Comparison of ENCODE assay signal across 14 cellular contexts in genomic region chr18:63427566-63427965, GRCh38. TPM values are rescaled to one million over a fixed set of nuclear protein-coding genes. Genes with fewer than 3 reads are reported as not detected.
DNase-seq lines count a peak whose midpoint lies in the region; ATAC-seq and TF ChIP-seq lines count a peak whose summit lies in the region.
"Had no signal": no experiment of that assay in that cellular context is flagged by ENCODE, and none has a peak within 500 bp of the region (broad histone marks: within the 10 kb centered on the region; RNA-seq: fewer than 3 reads in every experiment).

No MANE protein-coding gene starts in this region.

- intact Hi-C loops in esophagus squamous epithelium (cut with DNase I) = no loop called here

- H3K9me3 Mint-ChIP-seq in activated T-cell treated with anti-CD3 and anti-CD28 coated beads, Interleukin-2, amount 50 U/mL, for 72 hours = no peaks in the 10 kb centered on the region
- peaks cover 4% of the 10 kb centered on the region for H3K9me3 Mint-ChIP-seq in type B pancreatic cell

- peak in 1 of 2 donors; percentile 11 for DNase-seq in activated T-cell treated with anti-CD3 and anti-CD28 coated beads, Interleukin-2, amount 50 U/mL, for 72 hours
- DNase-seq in activated T-cell treated with anti-CD3 and anti-CD28 coated beads for 4 hours = no peak
- DNase-seq in RWPE2 (ENCODE audit: low spot score) = peak; percentile 79
- DNase-seq in esophagus squamous epithelium (lab: John Stamatoyannopoulos, UW) = no peak
- DNase-seq in type B pancreatic cell (ENCODE audit: extremely low spot score, unreplicated experiment) = no peak
- no peak for DNase-seq in GM19238 (ENCODE audit: insufficient read length, low spot score)
- DNase-seq: activated effector memory CD4-positive, alpha-beta T cell treated with anti-CD3 and anti-CD28 coated beads, Interleukin-2, amount 50 U/mL, for 16 hours; central memory CD4-positive, alpha-beta T cell; NCI-H146 had no signal

- H3K27ac ChIP-seq in RWPE2 (ENCODE audit: poor library complexity, severe bottlenecking) = peak overlapping the region; percentile 86
- H3K27ac ChIP-seq in esophagus squamous epithelium = peak overlapping the region; percentile 79 to 90 (median 84)

- H3K36me3 ChIP-seq in RWPE2 (ENCODE audit: low read depth) = 0 out of 2 replicates have a peak, but pooled peaks cover 2% of the 10 kb centered on the region
- H3K36me3 ChIP-seq in esophagus squamous epithelium = no peaks in the 10 kb centered on the region

- TF ChIP-seq CTCF in RWPE2 (IDR thresholded peaks at IDR 0.05; ENCODE audit: poor library complexity, severe bottlenecking) = no peak
- no peak for TF ChIP-seq CTCF in esophagus squamous epithelium (IDR thresholded peaks at IDR 0.05)
- no peak for TF ChIP-seq CTCF in type B pancreatic cell (conservative IDR thresholded peaks at IDR 0.05)

- H3K27me3 Mint-ChIP-seq in activated T-cell treated with anti-CD3 and anti-CD28 coated beads, Interleukin-2, amount 50 U/mL, for 72 hours (ENCODE audit: low read depth) = peaks cover 19% of the 10 kb centered on the region
- peaks cover 3% of the 10 kb centered on the region for H3K27me3 Mint-ChIP-seq in type B pancreatic cell

- peaks cover 0 to 2% of the 10 kb centered on the region in 2 donors for H3K36me3 Mint-ChIP-seq in activated T-cell treated with anti-CD3 and anti-CD28 coated beads, Interleukin-2, amount 50 U/mL, for 72 hours (ENCODE audit: insufficient read depth in 2 of 2)
- H3K36me3 Mint-ChIP-seq in type B pancreatic cell = peaks cover 4% of the 10 kb centered on the region

- H3K27me3 ChIP-seq in RWPE2 (ENCODE audit: insufficient read depth, poor library complexity, severe bottlenecking) = no peaks in the 10 kb centered on the region
- no peaks in the 10 kb centered on the region for H3K27me3 ChIP-seq in esophagus squamous epithelium

- peak; percentile 31 to 46 for ATAC-seq in activated T-cell treated with anti-CD3 and anti-CD28 coated beads, Interleukin-2, amount 50 U/mL, for 72 hours (replicated peaks in 1 of 2)
- ATAC-seq in RWPE2 (ENCODE audit: low read depth) (peak; percentile 94), GM21423 (IDR thresholded peaks at IDR 0.05; ENCODE audit: unreplicated experiment) (no peak), GM18870 (IDR thresholded peaks at IDR 0.05; ENCODE audit: unreplicated experiment) (no peak)
- ATAC-seq: SK-N-SH treated with all-trans-retinoic acid at 6 μM for 48 hours had no signal

- H3K4me1 ChIP-seq in RWPE2 (ENCODE audit: insufficient read depth, poor library complexity, severe bottlenecking) (peaks cover 20% of the 10 kb centered on the region), esophagus squamous epithelium (peaks cover 7 to 39% (median 11%) of the 10 kb centered on the region in 3 donors)

- no peak overlapping the region for H3K27ac Mint-ChIP-seq in activated T-cell treated with anti-CD3 and anti-CD28 coated beads, Interleukin-2, amount 50 U/mL, for 72 hours
- peak overlapping the region; percentile 100 for H3K27ac Mint-ChIP-seq in type B pancreatic cell

- H3K4me1 Mint-ChIP-seq in activated T-cell treated with anti-CD3 and anti-CD28 coated beads, Interleukin-2, amount 50 U/mL, for 72 hours (ENCODE audit: low read depth) = peaks cover 11% of the 10 kb centered on the region
- peaks cover 12% of the 10 kb centered on the region for H3K4me1 Mint-ChIP-seq in type B pancreatic cell (ENCODE audit: unreplicated experiment)

- no peak for TF ChIP-seq POLR2A in esophagus squamous epithelium (IDR thresholded peaks at IDR 0.05)

- H3K4me3 ChIP-seq in RWPE2 (ENCODE audit: severe bottlenecking) = no peak overlapping the region
- H3K4me3 ChIP-seq in esophagus squamous epithelium = no peak overlapping the region

- no peak overlapping the region for H3K4me3 Mint-ChIP-seq in activated T-cell treated with anti-CD3 and anti-CD28 coated beads, Interleukin-2, amount 50 U/mL, for 72 hours
- H3K4me3 Mint-ChIP-seq in type B pancreatic cell = peak overlapping the region; percentile 79

- 40 to 46% methylated on average over 4 of the region's 4 CpGs for WGBS in esophagus squamous epithelium, 2 donors

- H3K9me3 ChIP-seq in RWPE2 (ENCODE audit: severe bottlenecking) (no peaks in the 10 kb centered on the region), esophagus squamous epithelium (no peaks in the 10 kb centered on the region)

RNA-seq across cellular contexts. Expression of gene VPS4B, which starts 5.3 kb away (rescaled TPM):
- total RNA-seq in activated T-cell treated with anti-CD3 and anti-CD28 coated beads, Interleukin-2, amount 50 U/mL, for 72 hours = 10 to 100 TPM; 70.8 to 75.5 TPM
- total RNA-seq in esophagus squamous epithelium (10 to 100 TPM; 68.5 to 92.1 (median 76.5) TPM), type B pancreatic cell (ENCODE audit: low replicate concordance) (57.2 and 119 TPM in 2 replicates)

RNA-seq across cellular contexts. Expression of gene SERPINB5, which starts 49.2 kb away (rescaled TPM):
- total RNA-seq in activated T-cell treated with anti-CD3 and anti-CD28 coated beads, Interleukin-2, amount 50 U/mL, for 72 hours = not detected
- total RNA-seq in esophagus squamous epithelium (100 to 1,000 TPM; 204 to 363 (median 268) TPM), type B pancreatic cell (ENCODE audit: low replicate concordance) (1.4 and 7.5 TPM in 2 replicates)
- total RNA-seq: fibroblast of lung, posterior vena cava had no signal

Comparison
In these comparisons a context has a peak if more than half of its experiments do, and no peak if none do; other contexts are left out.
1. ATAC-seq: peak in activated T-cell treated with anti-CD3 and anti-CD28 coated beads, Interleukin-2, amount 50 U/mL, for 72 hours (2 of 2) and RWPE2 (single experiment); none in GM21423 (single experiment) and GM18870 (single experiment).
2. RNA of gene SERPINB5, which starts 49.2 kb away (total RNA-seq): 204 to 363 TPM in esophagus squamous epithelium; 1.4 to 7.5 TPM in type B pancreatic cell and not detected in activated T-cell treated with anti-CD3 and anti-CD28 coated beads, Interleukin-2, amount 50 U/mL, for 72 hours; every median in the first group is over 10 times any median in the second.